Comparison of ENCODE assay signal across 27 cellular contexts in the genomic region with DNA sequence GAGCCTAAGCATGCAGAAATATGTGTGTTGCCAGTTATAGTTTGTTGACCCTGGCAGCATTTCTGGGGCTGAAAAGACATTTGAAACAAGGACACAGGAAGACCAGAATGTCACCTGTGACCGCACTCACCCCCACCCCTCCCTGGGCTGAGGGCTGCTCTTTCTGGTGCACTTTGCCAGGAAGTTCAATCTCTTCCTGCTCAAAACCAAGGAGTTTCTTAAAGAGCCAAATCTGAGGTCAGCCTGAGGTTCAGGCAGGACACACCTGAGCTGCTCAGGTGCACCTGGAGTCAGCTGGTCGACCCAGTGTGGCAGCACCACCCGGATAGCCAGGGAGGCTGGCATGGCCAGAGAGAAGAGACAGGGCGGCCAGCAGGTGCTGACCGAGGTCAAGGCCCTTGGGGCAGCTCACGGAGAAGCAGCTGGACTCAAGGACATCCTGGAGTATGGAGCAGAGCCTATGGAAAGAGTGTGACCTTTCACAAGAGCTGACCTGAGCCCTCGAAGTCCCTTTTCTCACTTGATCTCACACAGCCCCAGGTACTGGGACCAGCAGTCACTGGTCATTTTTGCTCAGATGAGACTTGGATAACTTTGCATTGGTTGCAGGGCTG.
"Had no signal": no experiment of that assay in that cellular context is flagged by ENCODE, and none has a peak within 500 bp of the region (broad histone marks: within the 10 kb centered on the region; RNA-seq: fewer than 3 reads in every experiment).

No MANE protein-coding gene starts in this region.

- H3K27ac Mint-ChIP-seq: activated CD4-positive, alpha-beta memory T cell treated with anti-CD3 and anti-CD28 coated beads for 36 hours; activated T-helper 17 cell treated with anti-CD3 and anti-CD28 coated beads, Interleukin-2, amount 50 U/mL, for 72 hours; dendritic cell treated with granulocyte-macrophage colony-stimulating factor and Interleukin-4, amounts not matched to agents 40 ng/mL and 50 ng/mL, for 4 days; nephron; T-helper 1 cell treated with Interleukin-12 subunit alpha and Interleukin-12 subunit beta and Interleukin-4 antibody, amounts not matched to agents 30 μg/mL and 1 μg/mL, for 36 hours had no signal

- H3K4me1 Mint-ChIP-seq: activated T-helper 17 cell treated with anti-CD3 and anti-CD28 coated beads, Interleukin-2, amount 50 U/mL, for 72 hours had no signal

- H3K9ac ChIP-seq: parathyroid adenoma had no signal

- DNase-seq: activated CD4-positive, alpha-beta memory T cell treated with anti-CD3 and anti-CD28 coated beads for 36 hours; activated CD4-positive, alpha-beta T cell treated with anti-CD3 and anti-CD28 coated beads for 48 hours; activated gamma-delta T cell treated with Interleukin-2 at 50 U/mL for 16 hours; activated naive CD4-positive, alpha-beta T cell treated with anti-CD3 and anti-CD28 coated beads, Interleukin-2, amount 50 U/mL, for 16 hours; activated T-cell treated with anti-CD3 and anti-CD28 coated beads, Interleukin-2, amount 50 U/mL, for 4 hours; amniotic stem cell; caudate nucleus; esophagus squamous epithelium; foreskin melanocyte; heart right ventricle; kidney glomerular epithelial cell; lower lobe of right lung; mesenchymal stem cell; psoas muscle; stimulated activated CD4-positive, alpha-beta T cell treated with anti-CD3 and anti-CD28 coated beads, Interleukin-2, amount 100 ng/mL, for 24 hours; stimulated activated naive CD4-positive, alpha-beta T cell; SW 1271; T-helper 9 cell had no signal

- H3K4me1 ChIP-seq: esophagus squamous epithelium, heart right ventricle, lower lobe of right lung, parathyroid adenoma, psoas muscle, tibial nerve had no signal

- H3K27ac ChIP-seq: epithelial cell of prostate, esophagus squamous epithelium, heart right ventricle, lower lobe of right lung, parathyroid adenoma, psoas muscle, tibial nerve, VCaP had no signal

- H3K4me3 Mint-ChIP-seq: activated CD4-positive, alpha-beta memory T cell treated with anti-CD3 and anti-CD28 coated beads for 36 hours; activated T-cell treated with anti-CD3 and anti-CD28 coated beads, Interleukin-2, amount 50 U/mL, for 4 hours; activated T-helper 17 cell treated with anti-CD3 and anti-CD28 coated beads, Interleukin-2, amount 50 U/mL, for 72 hours; dendritic cell treated with granulocyte-macrophage colony-stimulating factor and Interleukin-4, amounts not matched to agents 40 ng/mL and 50 ng/mL, for 4 days; nephron; T-helper 1 cell treated with Interleukin-12 subunit alpha and Interleukin-12 subunit beta and Interleukin-4 antibody, amounts not matched to agents 30 μg/mL and 1 μg/mL, for 36 hours had no signal

- H3K79me2 ChIP-seq: parathyroid adenoma had no signal

- H3K36me3 Mint-ChIP-seq: activated CD4-positive, alpha-beta memory T cell treated with anti-CD3 and anti-CD28 coated beads for 36 hours had no signal

- H3K9me3 Mint-ChIP-seq: activated CD4-positive, alpha-beta memory T cell treated with anti-CD3 and anti-CD28 coated beads for 36 hours; activated T-cell treated with anti-CD3 and anti-CD28 coated beads, Interleukin-2, amount 50 U/mL, for 4 hours; activated T-helper 17 cell treated with anti-CD3 and anti-CD28 coated beads, Interleukin-2, amount 50 U/mL, for 72 hours; dendritic cell treated with granulocyte-macrophage colony-stimulating factor and Interleukin-4, amounts not matched to agents 40 ng/mL and 50 ng/mL, for 4 days; nephron; T-helper 1 cell treated with Interleukin-12 subunit alpha and Interleukin-12 subunit beta and Interleukin-4 antibody, amounts not matched to agents 30 μg/mL and 1 μg/mL, for 36 hours had no signal

- H3K4me2 ChIP-seq: smooth muscle cell had no signal

- H3K27me3 ChIP-seq: tibial nerve had no signal

- H3K27me3 Mint-ChIP-seq: dendritic cell treated with granulocyte-macrophage colony-stimulating factor and Interleukin-4, amounts not matched to agents 40 ng/mL and 50 ng/mL, for 4 days had no signal

- H3K4me3 ChIP-seq: esophagus squamous epithelium, heart right ventricle, lower lobe of right lung, psoas muscle, smooth muscle cell, tibial nerve had no signal

- H3K36me3 ChIP-seq: esophagus squamous epithelium, heart right ventricle, lower lobe of right lung, tibial nerve had no signal

- H2AFZ ChIP-seq: parathyroid adenoma had no signal

- H3K9me3 ChIP-seq: esophagus squamous epithelium, heart right ventricle, lower lobe of right lung, psoas muscle, tibial nerve had no signal
